22 cellular contexts compared by ENCODE assay signal in genomic region chr5:38590846-38591245, GRCh38.
"Had no signal": no experiment of that assay in that cellular context is flagged by ENCODE, and none has a peak within 500 bp of the region (broad histone marks: within the 10 kb centered on the region; RNA-seq: fewer than 3 reads in every experiment).

No MANE protein-coding gene starts in this region.

- H3K9me3 ChIP-seq: left lung, mucosa of descending colon, ovary, prostate gland, thoracic aorta, uterus had no signal

- H3K27ac ChIP-seq: foreskin keratinocyte, left lung, ovary, prostate gland, thoracic aorta had no signal

- DNase-seq: activated CD4-positive, alpha-beta memory T cell treated with anti-CD3 and anti-CD28 coated beads, Interleukin-2, amount 10 ng/mL, durations not matched to agents 7 days and 5 days; activated CD4-positive, alpha-beta T cell treated with anti-CD3 and anti-CD28 coated beads, Interleukin-2, amount 10 ng/mL, durations not matched to agents 24 days and 14 days; activated CD4-positive, CD25-positive, alpha-beta regulatory T cell treated with anti-CD3 and anti-CD28 coated beads, Interleukin-2, amount 50 U/mL, for 72 hours; activated CD8-positive, alpha-beta memory T cell treated with anti-CD3 and anti-CD28 coated beads, Interleukin-2, amount 50 U/mL, for 48 hours; activated gamma-delta T cell treated with Interleukin-2 at 50 U/mL for 16 hours; activated naive CD4-positive, alpha-beta T cell treated with anti-CD3 and anti-CD28 coated beads, Interleukin-2, amount 50 U/mL, for 16 hours; activated T-cell treated with anti-CD3 and anti-CD28 coated beads, Interleukin-2, amount 50 U/mL, for 4 hours; amniotic stem cell; endodermal cell; foreskin keratinocyte; kidney glomerular epithelial cell; left lung; mucosa of descending colon; naive B cell; ovary; stimulated activated CD4-positive, alpha-beta T cell treated with anti-CD3 and anti-CD28 coated beads, Interleukin-2, amount 100 ng/mL, for 48 hours; T-helper 2 cell; uterus had no signal

- H3K4me1 ChIP-seq: foreskin keratinocyte, left lung, prostate gland, uterus had no signal

- H3K4me3 ChIP-seq: left lung, mucosa of descending colon, ovary, prostate gland, thoracic aorta, uterus had no signal

- ATAC-seq: activated T-cell treated with anti-CD3 and anti-CD28 coated beads, Interleukin-2, amount 50 U/mL, for 4 hours; activated T-helper 17 cell treated with anti-CD3 and anti-CD28 coated beads, Interleukin-2, amount 50 U/mL, for 72 hours; esophagus mucosa; foreskin keratinocyte; left lung; mucosa of descending colon had no signal

- H3K36me3 ChIP-seq: left lung, ovary, prostate gland, thoracic aorta, uterus had no signal

- H3K27me3 ChIP-seq: left lung, ovary, uterus had no signal
